1 cellular context compared by ENCODE assay signal in genomic region chr6:2485116-2485515, GRCh38.
TF ChIP-seq lines count a peak whose summit lies in the region.

No MANE protein-coding gene starts in this region.

TF ChIP-seq in WTC11, 78 proteins besides CTCF, POLR2A, EP300 and RAD21 (continued from another document):
- no peak for TF ChIP-seq STAT6 (CRISPR knock-in tag; conservative IDR thresholded peaks at IDR 0.05; ENCODE audit: low read depth)
